8 cellular contexts compared by ENCODE assay signal in the genomic region with DNA sequence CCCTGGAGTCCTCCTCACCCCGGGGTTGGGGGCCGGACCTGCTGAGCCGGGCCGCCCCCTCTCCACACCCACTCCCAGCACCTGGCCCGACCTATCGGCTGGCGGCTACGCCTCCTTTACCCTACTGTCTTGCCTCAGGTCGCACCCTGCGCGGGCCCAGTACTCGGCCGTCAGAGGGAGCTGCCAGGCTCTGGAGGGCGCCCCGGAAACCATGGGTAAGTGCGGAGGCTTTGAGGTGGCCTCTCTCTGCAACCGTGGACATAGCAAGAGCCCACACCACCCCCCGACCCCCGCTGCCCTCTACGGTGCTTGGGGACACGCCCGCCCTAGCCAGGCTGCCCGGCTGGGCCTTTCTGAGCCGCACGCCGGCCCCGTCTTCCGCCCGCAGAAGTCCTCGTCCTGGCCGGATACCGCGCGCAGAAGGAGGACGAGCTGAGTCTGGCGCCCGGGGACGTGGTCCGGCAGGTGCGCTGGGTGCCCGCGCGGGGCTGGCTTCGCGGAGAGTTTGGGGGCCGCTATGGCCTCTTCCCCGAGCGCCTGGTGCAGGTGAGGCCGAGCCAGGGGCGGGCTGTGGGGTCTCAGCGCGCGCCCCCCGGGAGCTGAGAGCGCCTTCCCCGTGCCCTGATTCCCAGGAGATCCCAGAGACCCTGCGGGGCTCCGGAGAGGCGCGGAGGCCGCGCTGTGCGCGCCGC. TPM values are rescaled to one million over a fixed set of nuclear protein-coding genes. Genes with fewer than 3 reads are reported as not detected.
A peak's percentile ranks its signal among the peaks of the same experiment; 100 is the strongest.
DNase-seq lines count a peak whose midpoint lies in the region; ATAC-seq and TF ChIP-seq lines count a peak whose summit lies in the region.

A gene (plus strand): TSS at position 159 of the 692 bp plus-strand sequence. CDS start 53 bp downstream, at position 212.

- no peaks in the 10 kb centered on the region for H3K27me3 Mint-ChIP-seq in activated T-cell treated with anti-CD3 and anti-CD28 coated beads, Interleukin-2, amount 50 U/mL, for 72 hours (ENCODE audit: low read depth)
- H3K27me3 Mint-ChIP-seq in progenitor cell of endocrine pancreas = peaks cover 3% of the 10 kb centered on the region

- H3K4me3 Mint-ChIP-seq in activated T-cell treated with anti-CD3 and anti-CD28 coated beads, Interleukin-2, amount 50 U/mL, for 72 hours = peak within 1 kb of the TSS; percentile 94 to 100
- peak within 1 kb of the TSS; percentile 77 for H3K4me3 Mint-ChIP-seq in progenitor cell of endocrine pancreas (ENCODE audit: low read depth)

- CTCF ChIA-PET in A673 (lab: Charles Lee) = no interaction called here

- no CpG with 5 or more reads among the region's 65 CpGs for WGBS in gastroesophageal sphincter (ENCODE audit: low coverage in 1 of 2), 2 donors

- ATAC-seq in GM18499 (IDR thresholded peaks at IDR 0.05; ENCODE audit: insufficient read depth, unreplicated experiment) = peak; percentile 20
- ATAC-seq in HG02938 (IDR thresholded peaks at IDR 0.05; ENCODE audit: unreplicated experiment) = peak; percentile 47
- ATAC-seq in activated T-cell treated with anti-CD3 and anti-CD28 coated beads, Interleukin-2, amount 50 U/mL, for 72 hours (replicated peaks in 1 of 2) = peak; percentile 45 to 48
- peak; percentile 49 for ATAC-seq in gastroesophageal sphincter

- TF ChIP-seq CTCF in A673 (conservative IDR thresholded peaks at IDR 0.05; ENCODE audit: low read depth, low read length) (no peak), gastroesophageal sphincter (IDR thresholded peaks at IDR 0.05) (peak in 1 of 4 experiments; percentile 39), progenitor cell of endocrine pancreas (IDR thresholded peaks at IDR 0.05; ENCODE audit: unreplicated experiment) (peak; percentile 32)

- no peaks in the 10 kb centered on the region for H3K9me3 Mint-ChIP-seq in activated T-cell treated with anti-CD3 and anti-CD28 coated beads, Interleukin-2, amount 50 U/mL, for 72 hours
- no peaks in the 10 kb centered on the region for H3K9me3 Mint-ChIP-seq in progenitor cell of endocrine pancreas (ENCODE audit: low read depth)

- H3K27ac ChIP-seq in A673 (ENCODE audit: low read depth, low read length, poor library complexity, severe bottlenecking) (peak within 1 kb of the TSS; percentile 70), gastroesophageal sphincter (peak within 1 kb of the TSS; percentile 45 to 84 (median 81))

- BruUV-seq in A673 (replicated peaks; lab: Mats Ljungman, UMichigan) = no TSS peak

- H3K27me3 ChIP-seq in A673 (replicated peaks; ENCODE audit: insufficient read depth, low read depth, low read length, poor library complexity) (no peaks in the 10 kb centered on the region), gastroesophageal sphincter (no peaks in the 10 kb centered on the region)

- DNase-seq in A673 (ENCODE audit: low spot score) (no peak), NCI-H2227 (lab: John Stamatoyannopoulos, UW; ENCODE audit: unreplicated experiment) (peak; percentile 70), progenitor cell of endocrine pancreas (ENCODE audit: low spot score, unreplicated experiment) (peak; percentile 52), middle frontal gyrus (ENCODE audit: extremely low spot score, low spot score) (no peak)
- DNase-seq in activated T-cell treated with anti-CD3 and anti-CD28 coated beads, Interleukin-2, amount 50 U/mL, for 72 hours = peak; percentile 68 to 71

- no peaks in the 10 kb centered on the region for H3K9me3 ChIP-seq in A673 (ENCODE audit: low read depth, low read length, poor library complexity, severe bottlenecking)
- no peaks in the 10 kb centered on the region for H3K9me3 ChIP-seq in gastroesophageal sphincter

- peak within 1 kb of the TSS; percentile 83 for H3K27ac Mint-ChIP-seq in activated T-cell treated with anti-CD3 and anti-CD28 coated beads, Interleukin-2, amount 50 U/mL, for 72 hours
- H3K27ac Mint-ChIP-seq in progenitor cell of endocrine pancreas = peak within 1 kb of the TSS; percentile 90

- peaks cover 50% of the 10 kb centered on the region for H3K4me1 Mint-ChIP-seq in activated T-cell treated with anti-CD3 and anti-CD28 coated beads, Interleukin-2, amount 50 U/mL, for 72 hours (ENCODE audit: low read depth)
- H3K4me1 Mint-ChIP-seq in progenitor cell of endocrine pancreas (ENCODE audit: low read depth) = peaks cover 5% of the 10 kb centered on the region

- H3K4me3 ChIP-seq in A673 (ENCODE audit: low read depth, low read length, poor library complexity, severe bottlenecking) (peak within 1 kb of the TSS; percentile 53), gastroesophageal sphincter (peak within 1 kb of the TSS; percentile 71 to 83)

- intact Hi-C loops in A673 (cut with micrococcal nuclease; ENCODE audit: unreplicated experiment) = loop anchor here (10.0 kb wide), 1 partner anchor 118 kb away; no protein-coding TSS in a partner anchor

- TF ChIP-seq POLR2A in gastroesophageal sphincter (IDR thresholded peaks at IDR 0.05) = no peak

- H3K4me1 ChIP-seq in A673 (ENCODE audit: insufficient read depth, low read length, poor library complexity, severe bottlenecking) (no peaks in the 10 kb centered on the region), gastroesophageal sphincter (peaks cover 0 to 21% (median 10%) of the 10 kb centered on the region in 3 donors)

- peaks cover 30% of the 10 kb centered on the region for H3K36me3 ChIP-seq in A673 (ENCODE audit: insufficient read depth, low read length, poor library complexity, severe bottlenecking)
- peaks cover 0 to 38% of the 10 kb centered on the region in 2 donors for H3K36me3 ChIP-seq in gastroesophageal sphincter

- no peak for TF ChIP-seq EP300 in gastroesophageal sphincter (IDR thresholded peaks at IDR 0.05)

- POLR2A ChIA-PET in A673 (lab: Charles Lee; ENCODE audit: low non-redundant PET) = interaction anchor here (0.6 kb wide), 1 partner anchor 566 kb away, joined by 3 read pairs; no protein-coding TSS in a partner anchor

- peaks cover 7 to 12% of the 10 kb centered on the region in 2 donors for H3K36me3 Mint-ChIP-seq in activated T-cell treated with anti-CD3 and anti-CD28 coated beads, Interleukin-2, amount 50 U/mL, for 72 hours (ENCODE audit: insufficient read depth in 2 of 2)
- H3K36me3 Mint-ChIP-seq in progenitor cell of endocrine pancreas (ENCODE audit: insufficient read depth) = peaks cover 12% of the 10 kb centered on the region

RNA-seq across cellular contexts. Expression of the gene that starts here (rescaled TPM):
- total RNA-seq in A673 (2021) = 2.9 and 4.0 TPM in 2 replicates
- 10 to 100 TPM in 1 of 2 donors, 1 to 10 TPM in 1; 8.1 to 16.3 TPM for total RNA-seq in activated T-cell treated with anti-CD3 and anti-CD28 coated beads, Interleukin-2, amount 50 U/mL, for 72 hours
- 1 to 10 TPM in 2 of 4 donors, under 1 TPM in 1, not detected in 1; 0.27 to 1.4 (median 1.3) TPM for total RNA-seq in gastroesophageal sphincter
- total RNA-seq in progenitor cell of endocrine pancreas = 10.6 and 11.0 TPM in 2 replicates

Comparison
In these comparisons a context has a peak if more than half of its experiments do, and no peak if none do; other contexts are left out.
1. DNase-seq: peak in NCI-H2227 (single experiment), activated T-cell treated with anti-CD3 and anti-CD28 coated beads, Interleukin-2, amount 50 U/mL, for 72 hours (2 of 2) and progenitor cell of endocrine pancreas (single experiment); none in A673 (single experiment) and middle frontal gyrus (single experiment).
2. Peak in every context shown above with its lines, with median percentiles within 50 percentile points of each other: ATAC-seq.